15 cellular contexts compared by ENCODE assay signal in genomic region chr5:148991606-148992005, GRCh38.
"Had no signal": no experiment of that assay in that cellular context is flagged by ENCODE, and none has a peak within 500 bp of the region (broad histone marks: within the 10 kb centered on the region; RNA-seq: fewer than 3 reads in every experiment).

No MANE protein-coding gene starts in this region.

- H3K9me3 ChIP-seq: left lung, thyroid gland had no signal

- H3K79me2 ChIP-seq: hepatocyte had no signal

- H3K27ac ChIP-seq: hepatocyte, left lung, thyroid gland had no signal

- H3K36me3 ChIP-seq: left lung, thyroid gland had no signal

- H3K4me2 ChIP-seq: hepatocyte had no signal

- H3K4me1 ChIP-seq: left lung, thyroid gland had no signal

- DNase-seq: activated CD4-positive, CD25-positive, alpha-beta regulatory T cell treated with anti-CD3 and anti-CD28 coated beads, Interleukin-2, amount 50 U/mL, for 72 hours; activated naive CD4-positive, alpha-beta T cell treated with anti-CD3 and anti-CD28 coated beads for 36 hours; activated naive CD8-positive, alpha-beta T cell treated with anti-CD3 and anti-CD28 coated beads, Interleukin-2, amount 50 U/mL, for 24 hours; activated T-cell treated with anti-CD3 and anti-CD28 coated beads for 4 hours; aorta; dermis blood vessel endothelial cell; islet precursor cell; left lung; nucleus accumbens; posterior cingulate gyrus; stimulated activated CD4-positive, alpha-beta T cell treated with anti-CD3 and anti-CD28 coated beads, Interleukin-2, amount 100 ng/mL, for 48 hours; T-helper 9 cell; thyroid gland had no signal

- H3K4me3 ChIP-seq: hepatocyte, left lung, thyroid gland had no signal

- H3K27me3 ChIP-seq: hepatocyte, left lung, thyroid gland had no signal

- H2AFZ ChIP-seq: hepatocyte had no signal

- ATAC-seq: activated naive CD8-positive, alpha-beta T cell treated with anti-CD3 and anti-CD28 coated beads, Interleukin-2, amount 50 U/mL, for 24 hours; left lung; stimulated activated memory B cell treated with anti-CD40 and anti-IgM and Interleukin-4, amounts not matched to agents 10 μg/mL and 1 μg/mL and 100 μg/mL, for 72 hours had no signal
